1 cellular context compared by ENCODE assay signal in the genomic region with DNA sequence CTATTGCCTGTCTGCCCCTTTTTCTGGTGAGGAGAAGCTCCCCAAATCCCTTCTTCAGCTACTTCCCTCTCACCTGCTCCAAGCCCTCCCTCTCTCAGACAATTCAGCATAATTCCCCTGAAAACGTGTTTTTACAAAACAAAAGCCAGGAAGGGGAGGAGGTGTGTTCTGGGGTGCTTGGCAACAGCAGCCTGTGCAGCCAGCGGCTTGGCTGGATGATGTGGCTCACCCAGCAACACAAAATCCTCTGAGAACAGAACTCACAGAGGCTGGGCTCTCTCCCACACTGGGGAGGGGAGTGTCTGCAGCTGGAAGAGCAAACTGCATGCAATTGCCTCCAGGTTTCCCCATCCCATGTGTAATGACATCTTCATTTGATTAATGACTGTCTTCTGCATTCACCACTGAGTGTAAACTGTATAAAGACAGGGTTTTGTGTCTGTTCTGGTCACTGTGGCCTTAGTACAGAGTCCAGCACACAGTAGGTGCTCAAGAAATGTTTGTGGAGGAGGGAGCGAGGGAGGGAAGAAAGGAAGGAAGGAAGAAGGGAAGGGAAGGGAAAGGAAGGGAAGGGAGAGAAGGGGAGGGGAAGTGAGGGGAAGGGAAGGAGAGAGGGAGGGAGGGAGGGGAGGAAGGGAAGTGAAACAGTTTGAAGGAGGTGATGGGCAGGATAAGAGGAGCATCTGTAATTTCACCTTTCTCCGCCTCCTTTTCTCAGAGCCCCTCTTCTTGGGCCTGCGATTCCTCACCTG.
TF ChIP-seq lines count a peak whose summit lies in the region.

No MANE protein-coding gene starts in this region.

TF ChIP-seq in GM23338, 12 proteins besides CTCF, POLR2A, EP300 and RAD21 (continued from another document):
- TF ChIP-seq, protein P1, sequence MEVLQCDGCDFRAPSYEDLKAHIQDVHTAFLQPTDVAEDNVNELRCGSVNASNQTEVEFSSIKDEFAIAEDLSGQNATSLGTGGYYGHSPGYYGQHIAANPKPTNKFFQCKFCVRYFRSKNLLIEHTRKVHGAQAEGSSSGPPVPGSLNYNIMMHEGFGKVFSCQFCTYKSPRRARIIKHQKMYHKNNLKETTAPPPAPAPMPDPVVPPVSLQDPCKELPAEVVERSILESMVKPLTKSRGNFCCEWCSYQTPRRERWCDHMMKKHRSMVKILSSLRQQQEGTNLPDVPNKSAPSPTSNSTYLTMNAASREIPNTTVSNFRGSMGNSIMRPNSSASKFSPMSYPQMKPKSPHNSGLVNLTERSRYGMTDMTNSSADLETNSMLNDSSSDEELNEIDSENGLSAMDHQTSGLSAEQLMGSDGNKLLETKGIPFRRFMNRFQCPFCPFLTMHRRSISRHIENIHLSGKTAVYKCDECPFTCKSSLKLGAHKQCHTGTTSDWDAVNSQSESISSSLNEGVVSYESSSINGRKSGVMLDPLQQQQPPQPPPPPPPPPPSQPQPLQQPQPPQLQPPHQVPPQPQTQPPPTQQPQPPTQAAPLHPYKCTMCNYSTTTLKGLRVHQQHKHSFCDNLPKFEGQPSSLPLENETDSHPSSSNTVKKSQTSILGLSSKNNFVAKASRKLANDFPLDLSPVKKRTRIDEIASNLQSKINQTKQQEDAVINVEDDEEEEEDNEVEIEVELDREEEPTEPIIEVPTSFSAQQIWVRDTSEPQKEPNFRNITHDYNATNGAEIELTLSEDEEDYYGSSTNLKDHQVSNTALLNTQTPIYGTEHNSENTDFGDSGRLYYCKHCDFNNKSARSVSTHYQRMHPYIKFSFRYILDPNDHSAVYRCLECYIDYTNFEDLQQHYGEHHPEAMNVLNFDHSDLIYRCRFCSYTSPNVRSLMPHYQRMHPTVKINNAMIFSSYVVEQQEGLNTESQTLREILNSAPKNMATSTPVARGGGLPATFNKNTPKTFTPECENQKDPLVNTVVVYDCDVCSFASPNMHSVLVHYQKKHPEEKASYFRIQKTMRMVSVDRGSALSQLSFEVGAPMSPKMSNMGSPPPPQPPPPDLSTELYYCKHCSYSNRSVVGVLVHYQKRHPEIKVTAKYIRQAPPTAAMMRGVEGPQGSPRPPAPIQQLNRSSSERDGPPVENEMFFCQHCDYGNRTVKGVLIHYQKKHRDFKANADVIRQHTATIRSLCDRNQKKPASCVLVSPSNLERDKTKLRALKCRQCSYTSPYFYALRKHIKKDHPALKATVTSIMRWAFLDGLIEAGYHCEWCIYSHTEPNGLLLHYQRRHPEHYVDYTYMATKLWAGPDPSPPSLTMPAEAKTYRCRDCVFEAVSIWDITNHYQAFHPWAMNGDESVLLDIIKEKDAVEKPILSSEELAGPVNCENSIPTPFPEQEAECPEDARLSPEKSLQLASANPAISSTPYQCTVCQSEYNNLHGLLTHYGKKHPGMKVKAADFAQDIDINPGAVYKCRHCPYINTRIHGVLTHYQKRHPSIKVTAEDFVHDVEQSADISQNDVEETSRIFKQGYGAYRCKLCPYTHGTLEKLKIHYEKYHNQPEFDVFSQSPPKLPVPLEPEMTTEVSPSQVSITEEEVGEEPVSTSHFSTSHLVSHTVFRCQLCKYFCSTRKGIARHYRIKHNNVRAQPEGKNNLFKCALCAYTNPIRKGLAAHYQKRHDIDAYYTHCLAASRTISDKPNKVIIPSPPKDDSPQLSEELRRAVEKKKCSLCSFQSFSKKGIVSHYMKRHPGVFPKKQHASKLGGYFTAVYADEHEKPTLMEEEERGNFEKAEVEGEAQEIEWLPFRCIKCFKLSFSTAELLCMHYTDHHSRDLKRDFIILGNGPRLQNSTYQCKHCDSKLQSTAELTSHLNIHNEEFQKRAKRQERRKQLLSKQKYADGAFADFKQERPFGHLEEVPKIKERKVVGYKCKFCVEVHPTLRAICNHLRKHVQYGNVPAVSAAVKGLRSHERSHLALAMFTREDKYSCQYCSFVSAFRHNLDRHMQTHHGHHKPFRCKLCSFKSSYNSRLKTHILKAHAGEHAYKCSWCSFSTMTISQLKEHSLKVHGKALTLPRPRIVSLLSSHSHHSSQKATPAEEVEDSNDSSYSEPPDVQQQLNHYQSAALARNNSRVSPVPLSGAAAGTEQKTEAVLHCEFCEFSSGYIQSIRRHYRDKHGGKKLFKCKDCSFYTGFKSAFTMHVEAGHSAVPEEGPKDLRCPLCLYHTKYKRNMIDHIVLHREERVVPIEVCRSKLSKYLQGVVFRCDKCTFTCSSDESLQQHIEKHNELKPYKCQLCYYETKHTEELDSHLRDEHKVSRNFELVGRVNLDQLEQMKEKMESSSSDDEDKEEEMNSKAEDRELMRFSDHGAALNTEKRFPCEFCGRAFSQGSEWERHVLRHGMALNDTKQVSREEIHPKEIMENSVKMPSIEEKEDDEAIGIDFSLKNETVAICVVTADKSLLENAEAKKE (CRISPR knock-in tag; IDR thresholded peaks at IDR 0.05), result peak; percentile 27; the same call in 1 of the 2 replicates
- TF ChIP-seq STAT1 (IDR thresholded peaks at IDR 0.05; ENCODE audit: unreplicated experiment) (no peak), REST (IDR thresholded peaks at IDR 0.05; ENCODE audit: unreplicated experiment) (no peak), ZNF331 (CRISPR knock-in tag; IDR thresholded peaks at IDR 0.05; ENCODE audit: low read depth) (no peak), NANOG (IDR thresholded peaks at IDR 0.05; ENCODE audit: borderline replicate concordance) (no peak), EZH2phosphoT487 (IDR thresholded peaks at IDR 0.05; ENCODE audit: unreplicated experiment) (no peak), POLR2AphosphoS5 (IDR thresholded peaks at IDR 0.05; ENCODE audit: low read depth) (no peak; the same call in 1 of the 2 replicates)
